13 cellular contexts compared by ENCODE assay signal in the genomic region with DNA sequence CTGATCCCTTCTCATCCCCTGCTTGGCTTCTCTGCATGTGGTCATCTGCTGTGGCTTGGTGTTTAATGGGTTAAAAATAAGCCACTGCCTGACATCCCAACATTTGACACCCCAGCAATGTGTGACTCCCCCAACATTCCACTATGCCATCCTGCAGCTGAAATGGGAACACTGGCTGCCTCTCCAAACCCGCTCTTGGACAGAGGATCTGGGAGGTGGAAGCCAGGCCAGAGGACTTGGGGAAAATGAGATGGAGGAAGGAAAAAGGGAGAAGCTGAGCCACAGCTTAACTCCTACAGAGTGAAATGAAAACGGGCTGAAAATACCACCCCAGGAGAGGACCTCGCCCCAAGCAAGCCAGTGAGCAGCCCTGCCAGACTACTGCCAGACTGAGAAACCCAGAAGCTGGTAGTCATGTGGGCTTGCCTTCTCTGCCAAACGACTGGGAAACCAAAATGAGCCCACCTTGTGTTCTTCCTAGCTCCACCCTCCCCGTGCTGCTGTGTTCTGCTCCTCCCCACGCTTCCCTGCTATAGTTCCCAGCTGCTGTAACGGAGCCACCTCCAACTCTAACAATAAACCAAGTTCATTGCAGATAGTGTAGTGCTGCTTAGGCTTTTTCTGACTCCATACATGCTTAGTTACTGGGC. TPM values are rescaled to one million over a fixed set of nuclear protein-coding genes. Genes with fewer than 3 reads are reported as not detected.
A peak's percentile ranks its signal among the peaks of the same experiment; 100 is the strongest.
DNase-seq lines count a peak whose midpoint lies in the region; ATAC-seq and TF ChIP-seq lines count a peak whose summit lies in the region.
"Had no signal": no experiment of that assay in that cellular context is flagged by ENCODE, and none has a peak within 500 bp of the region (broad histone marks: within the 10 kb centered on the region; RNA-seq: fewer than 3 reads in every experiment).

No MANE protein-coding gene starts in this region.

- POLR2A ChIA-PET in activated CD4-positive, alpha-beta memory T cell treated with anti-CD3 and anti-CD28 coated beads for 36 hours (lab: Charles Lee) = no interaction called here

- ATAC-seq in heart left ventricle = peak in 3 of 4 donors; percentile 17 to 21 (median 20)
- ATAC-seq: HCT116 had no signal

- peaks cover 0 to 8% (median 2%) of the 10 kb centered on the region in 12 donors for H3K4me1 ChIP-seq in heart left ventricle
- H3K4me1 ChIP-seq in left ventricle myocardium inferior = peaks cover 4% of the 10 kb centered on the region
- peaks cover 8% of the 10 kb centered on the region for H3K4me1 ChIP-seq in mesendoderm (ENCODE audit: control insufficient read depth, low read depth, low read length)
- no peaks in the 10 kb centered on the region for H3K4me1 ChIP-seq in uterus
- no peaks in the 10 kb centered on the region for H3K4me1 ChIP-seq in trophoblast cell (ENCODE audit: control insufficient read depth in 1 of 2, insufficient read depth in 2 of 2, low read length in 2 of 2)
- peaks cover 0 to 6% of the 10 kb centered on the region in 2 donors for H3K4me1 ChIP-seq in thyroid gland
- H3K4me1 ChIP-seq: spleen had no signal

- H3K9ac ChIP-seq in mesendoderm (ENCODE audit: low read length) = no peak overlapping the region
- H3K9ac ChIP-seq in trophoblast cell (ENCODE audit: low read length) = no peak overlapping the region

- no peaks in the 10 kb centered on the region for H3K9me3 ChIP-seq in heart left ventricle
- H3K9me3 ChIP-seq in left ventricle myocardium inferior (replicated peaks) = no peaks in the 10 kb centered on the region
- H3K9me3 ChIP-seq in uterus = no peaks in the 10 kb centered on the region
- H3K9me3 ChIP-seq in trophoblast cell (ENCODE audit: insufficient read depth, low read depth, low read length) = no peaks in the 10 kb centered on the region
- no peaks in the 10 kb centered on the region for H3K9me3 ChIP-seq in thyroid gland
- H3K9me3 ChIP-seq: spleen had no signal

- DNase-seq in heart left ventricle (peak in 1 of 5 donors; percentile 9), left ventricle myocardium inferior (no peak), mesendoderm (peak; percentile 27), uterus (no peak), trophoblast cell (no peak), thyroid gland (no peak)
- DNase-seq in activated CD4-positive, alpha-beta memory T cell treated with anti-CD3 and anti-CD28 coated beads for 36 hours = no peak
- DNase-seq: COR-L47; midbrain; spleen; stimulated activated naive CD4-positive, alpha-beta T cell had no signal

- no peak overlapping the region for H4K5ac ChIP-seq in mesendoderm (ENCODE audit: low read length)

- H3K14ac ChIP-seq in trophoblast cell (ENCODE audit: low read length) = no peak overlapping the region

- TF ChIP-seq CTCF in heart left ventricle (IDR thresholded peaks at IDR 0.05) = no peak
- no peak for TF ChIP-seq CTCF in left ventricle myocardium inferior (IDR thresholded peaks at IDR 0.05; ENCODE audit: borderline replicate concordance)
- no peak for TF ChIP-seq CTCF in brain (conservative IDR thresholded peaks at IDR 0.05)
- no peak for TF ChIP-seq CTCF in uterus (IDR thresholded peaks at IDR 0.05)
- TF ChIP-seq CTCF in thyroid gland (IDR thresholded peaks at IDR 0.05) = no peak

- H2BK12ac ChIP-seq in trophoblast cell (ENCODE audit: low read length) = no peak overlapping the region

- H3K4me3 Mint-ChIP-seq in brain = no peak overlapping the region
- no peak overlapping the region for H3K4me3 Mint-ChIP-seq in activated CD4-positive, alpha-beta memory T cell treated with anti-CD3 and anti-CD28 coated beads for 36 hours

- H3K27me3 ChIP-seq in heart left ventricle = no peaks in the 10 kb centered on the region
- H3K27me3 ChIP-seq in left ventricle myocardium inferior (ENCODE audit: low read depth) = no peaks in the 10 kb centered on the region
- H3K27me3 ChIP-seq in mesendoderm (ENCODE audit: insufficient read depth, low read length, poor library complexity) = no peaks in the 10 kb centered on the region
- H3K27me3 ChIP-seq in uterus = no peaks in the 10 kb centered on the region
- H3K27me3 ChIP-seq in trophoblast cell (ENCODE audit: insufficient read depth, low read length) = no peaks in the 10 kb centered on the region
- no peaks in the 10 kb centered on the region for H3K27me3 ChIP-seq in thyroid gland
- H3K27me3 ChIP-seq: spleen had no signal

- intact Hi-C loops in heart left ventricle (cut with DNase I) = no loop called here
- intact Hi-C loops in left ventricle myocardium inferior (cut with micrococcal nuclease) = no loop called here
- intact Hi-C loops in uterus (cut with DNase I; ENCODE audit: low total_unique reads) = no loop called here
- intact Hi-C loops in activated CD4-positive, alpha-beta memory T cell treated with anti-CD3 and anti-CD28 coated beads for 36 hours (cut with micrococcal nuclease) = no loop called here
- intact Hi-C loops in thyroid gland (cut with DNase I) = no loop called here

- WGBS in heart left ventricle, 4 donors = 29 to 40% (median 34%) methylated on average over 7 of the region's 7 CpGs
- no CpG with 5 or more reads among the region's 7 CpGs for WGBS in mesendoderm (ENCODE audit: extremely low coverage, insufficient coverage, low lambda C conversion rate)
- WGBS in trophoblast cell (ENCODE audit: extremely low coverage, insufficient coverage, insufficient read length) = no CpG with 5 or more reads among the region's 7 CpGs
- 41 to 42% methylated on average over 7 of the region's 7 CpGs for WGBS in thyroid gland, 2 donors

- H2BK120ac ChIP-seq in mesendoderm (ENCODE audit: low read depth, low read length) (no peak overlapping the region), trophoblast cell (ENCODE audit: insufficient read depth, low read length, poor library complexity) (no peak overlapping the region)

- peaks cover 64% of the 10 kb centered on the region for H3K36me3 Mint-ChIP-seq in brain
- peaks cover 4% of the 10 kb centered on the region for H3K36me3 Mint-ChIP-seq in activated CD4-positive, alpha-beta memory T cell treated with anti-CD3 and anti-CD28 coated beads for 36 hours

- H3K27ac ChIP-seq in heart left ventricle (no peak overlapping the region), left ventricle myocardium inferior (replicated peaks) (no peak overlapping the region), mesendoderm (ENCODE audit: low read depth, low read length) (no peak overlapping the region), uterus (peak overlapping the region; percentile 16 to 23), trophoblast cell (ENCODE audit: low read depth, low read length) (no peak overlapping the region), thyroid gland (no peak overlapping the region)
- H3K27ac ChIP-seq: spleen had no signal

- no peak overlapping the region for H2AFZ ChIP-seq in trophoblast cell (ENCODE audit: insufficient read depth, low read length, poor library complexity)

- H3K79me2 ChIP-seq in mesendoderm (ENCODE audit: control insufficient read depth, insufficient read depth, low read length) = no peaks in the 10 kb centered on the region
- H3K79me2 ChIP-seq in trophoblast cell (ENCODE audit: control insufficient read depth, insufficient read depth, low read length, poor library complexity) = no peaks in the 10 kb centered on the region

- peaks cover 0 to 6% (median 0%) of the 10 kb centered on the region in 5 experiments for H3K9me3 Mint-ChIP-seq in brain
- no peaks in the 10 kb centered on the region for H3K9me3 Mint-ChIP-seq in activated CD4-positive, alpha-beta memory T cell treated with anti-CD3 and anti-CD28 coated beads for 36 hours

- H3K56ac ChIP-seq in mesendoderm (ENCODE audit: low read length) = peak overlapping the region; percentile 10

- H3K4me1 Mint-ChIP-seq in brain = peaks cover 16% of the 10 kb centered on the region
- no peaks in the 10 kb centered on the region for H3K4me1 Mint-ChIP-seq in activated CD4-positive, alpha-beta memory T cell treated with anti-CD3 and anti-CD28 coated beads for 36 hours (ENCODE audit: low read depth)

- H3K79me1 ChIP-seq in mesendoderm (ENCODE audit: low read length) (no peaks in the 10 kb centered on the region), trophoblast cell (ENCODE audit: low read length) (no peaks in the 10 kb centered on the region)

- H4K12ac ChIP-seq in trophoblast cell (ENCODE audit: low read depth, low read length) = no peak overlapping the region

- CTCF ChIA-PET in activated CD4-positive, alpha-beta memory T cell treated with anti-CD3 and anti-CD28 coated beads for 36 hours (lab: Charles Lee) = no interaction called here

- H3K27me3 Mint-ChIP-seq in brain = no peaks in the 10 kb centered on the region
- no peaks in the 10 kb centered on the region for H3K27me3 Mint-ChIP-seq in activated CD4-positive, alpha-beta memory T cell treated with anti-CD3 and anti-CD28 coated beads for 36 hours

- H3K4ac ChIP-seq in mesendoderm (ENCODE audit: low read depth, low read length) (no peak overlapping the region), trophoblast cell (ENCODE audit: low read depth, low read length) (no peak overlapping the region)

- H3K18ac ChIP-seq in mesendoderm (ENCODE audit: low read length) (no peak overlapping the region), trophoblast cell (ENCODE audit: low read length) (no peak overlapping the region)

- H4K8ac ChIP-seq in mesendoderm (ENCODE audit: low read depth, low read length) (no peak overlapping the region), trophoblast cell (ENCODE audit: low read depth, low read length) (no peak overlapping the region)

- H3K4me3 ChIP-seq in heart left ventricle = no peak overlapping the region
- no peak overlapping the region for H3K4me3 ChIP-seq in left ventricle myocardium inferior
- no peak overlapping the region for H3K4me3 ChIP-seq in mesendoderm (ENCODE audit: low read length)
- no peak overlapping the region for H3K4me3 ChIP-seq in uterus
- H3K4me3 ChIP-seq in trophoblast cell (ENCODE audit: low read depth, low read length) = no peak overlapping the region
- no peak overlapping the region for H3K4me3 ChIP-seq in thyroid gland (replicated peaks in 1 of 3)
- H3K4me3 ChIP-seq: spleen had no signal

- no peak overlapping the region for H3K23ac ChIP-seq in mesendoderm (ENCODE audit: low read length)
- H3K23ac ChIP-seq in trophoblast cell (ENCODE audit: low read length) = no peak overlapping the region

- no peak overlapping the region for H2BK5ac ChIP-seq in mesendoderm (ENCODE audit: low read length)
- no peak overlapping the region for H2BK5ac ChIP-seq in trophoblast cell (ENCODE audit: low read depth, low read length, poor library complexity)

- no peak for TF ChIP-seq POLR2A in heart left ventricle (IDR thresholded peaks at IDR 0.05)
- TF ChIP-seq POLR2A in uterus (IDR thresholded peaks at IDR 0.05) = no peak
- no peak for TF ChIP-seq POLR2A in thyroid gland (IDR thresholded peaks at IDR 0.05)

- H3K36me3 ChIP-seq in heart left ventricle (peaks cover 0 to 34% (median 8%) of the 10 kb centered on the region in 9 donors), left ventricle myocardium inferior (peaks cover 17% of the 10 kb centered on the region), mesendoderm (ENCODE audit: control insufficient read depth, insufficient read depth, low read length) (no peaks in the 10 kb centered on the region), uterus (no peaks in the 10 kb centered on the region), trophoblast cell (ENCODE audit: control insufficient read depth in 1 of 2, insufficient read depth in 2 of 2, low read length in 2 of 2) (peaks cover 3 to 8% of the 10 kb centered on the region in 2 experiments), thyroid gland (no peaks in the 10 kb centered on the region)

- H2AK5ac ChIP-seq in mesendoderm (ENCODE audit: low read length) (no peak overlapping the region), trophoblast cell (ENCODE audit: low read length) (no peak overlapping the region)

- H2BK15ac ChIP-seq in mesendoderm (replicated peaks; ENCODE audit: low read depth) = no peak overlapping the region

- H3K4me2 ChIP-seq in mesendoderm (ENCODE audit: low read length) (no peak overlapping the region), trophoblast cell (ENCODE audit: low read length) (no peak overlapping the region)

- no peak overlapping the region for H4K91ac ChIP-seq in trophoblast cell (ENCODE audit: low read depth, low read length)

- H3K27ac Mint-ChIP-seq in brain = peak overlapping the region; percentile 5 to 87 (median 62)
- H3K27ac Mint-ChIP-seq in activated CD4-positive, alpha-beta memory T cell treated with anti-CD3 and anti-CD28 coated beads for 36 hours = no peak overlapping the region

RNA-seq across cellular contexts. Expression of a gene that starts 13.7 kb away (rescaled TPM):
- total RNA-seq in heart left ventricle (100 to 1,000 TPM in 1 of 9 donors, 10 to 100 TPM in 8; 24.3 to 146 (median 37.8) TPM), left ventricle myocardium inferior (56.0 TPM), uterus (10 to 100 TPM in 3 of 4 donors, 1 to 10 TPM in 1; 5.9 to 27.6 (median 12.8) TPM), thyroid gland (10 to 100 TPM; 12.4 to 27.1 (median 17.2) TPM)
- polyA plus RNA-seq in heart left ventricle (10 to 100 TPM in 1 of 2 donors, 1 to 10 TPM in 1; 6.0 to 21.0 TPM), brain (ENCODE audit: insufficient read depth, low read depth, low replicate concordance) (107 TPM)
- 0.79 TPM for polyA plus RNA-seq in mesendoderm (2013, experiment 1 of 2)
- polyA plus RNA-seq in mesendoderm (2013, experiment 2 of 2) = 0.77 TPM
- 4.6 and 5.0 TPM in 2 replicates for polyA plus RNA-seq in trophoblast cell (2013)
- 1 to 10 TPM; 1.5 TPM for total RNA-seq in activated CD4-positive, alpha-beta memory T cell treated with anti-CD3 and anti-CD28 coated beads for 36 hours

RNA-seq across cellular contexts. Expression of a gene that starts 38.2 kb away (rescaled TPM):
- total RNA-seq in heart left ventricle (10 to 100 TPM; 22.7 to 34.4 (median 27.8) TPM), left ventricle myocardium inferior (28.6 TPM), uterus (100 to 1,000 TPM in 1 of 4 donors, 10 to 100 TPM in 3; 30.2 to 150 (median 51.4) TPM), thyroid gland (10 to 100 TPM; 46.4 to 98.0 (median 72.7) TPM)
- polyA plus RNA-seq in heart left ventricle (10 to 100 TPM in 1 of 2 donors, 1 to 10 TPM in 1; 7.4 to 18.9 TPM), brain (ENCODE audit: insufficient read depth, low read depth, low replicate concordance) (22.8 TPM)
- 19.0 TPM for polyA plus RNA-seq in mesendoderm (2013, experiment 1 of 2)
- 19.4 TPM for polyA plus RNA-seq in mesendoderm (2013, experiment 2 of 2)
- polyA plus RNA-seq in trophoblast cell (2013) = 22.8 TPM in 2 replicates
- 10 to 100 TPM; 26.4 to 32.0 TPM for total RNA-seq in activated CD4-positive, alpha-beta memory T cell treated with anti-CD3 and anti-CD28 coated beads for 36 hours

RNA-seq across cellular contexts. Expression of a gene that starts 58.9 kb away (rescaled TPM):
- total RNA-seq in heart left ventricle = 10 to 100 TPM; 10.5 to 23.0 (median 16.7) TPM
- 1 to 10 TPM; 7.2 to 7.3 TPM for polyA plus RNA-seq in heart left ventricle
- total RNA-seq in left ventricle myocardium inferior = 12.8 TPM
- polyA plus RNA-seq in brain (ENCODE audit: insufficient read depth, low read depth, low replicate concordance) = 28.1 TPM
- 8.3 TPM for polyA plus RNA-seq in mesendoderm (2013, experiment 1 of 2)
- polyA plus RNA-seq in mesendoderm (2013, experiment 2 of 2) = 7.5 TPM
- 10 to 100 TPM in 3 of 4 donors, 1 to 10 TPM in 1; 7.1 to 74.8 (median 42.6) TPM for total RNA-seq in uterus
- 9.5 and 9.8 TPM in 2 replicates for polyA plus RNA-seq in trophoblast cell (2013)
- total RNA-seq in activated CD4-positive, alpha-beta memory T cell treated with anti-CD3 and anti-CD28 coated beads for 36 hours = 10 to 100 TPM; 38.6 to 44.2 TPM
- total RNA-seq in thyroid gland = 100 to 1,000 TPM in 1 of 4 donors, 10 to 100 TPM in 3; 26.3 to 107 (median 52.3) TPM

Comparison
In these comparisons a context has a peak if more than half of its experiments do, and no peak if none do; other contexts are left out.
1. H3K27ac ChIP-seq: peak in uterus (2 of 2); none in heart left ventricle (0 of 12), left ventricle myocardium inferior (single experiment), mesendoderm (single experiment), trophoblast cell (single experiment) and thyroid gland (0 of 3).